28 cellular contexts compared by ENCODE assay signal in the genomic region with DNA sequence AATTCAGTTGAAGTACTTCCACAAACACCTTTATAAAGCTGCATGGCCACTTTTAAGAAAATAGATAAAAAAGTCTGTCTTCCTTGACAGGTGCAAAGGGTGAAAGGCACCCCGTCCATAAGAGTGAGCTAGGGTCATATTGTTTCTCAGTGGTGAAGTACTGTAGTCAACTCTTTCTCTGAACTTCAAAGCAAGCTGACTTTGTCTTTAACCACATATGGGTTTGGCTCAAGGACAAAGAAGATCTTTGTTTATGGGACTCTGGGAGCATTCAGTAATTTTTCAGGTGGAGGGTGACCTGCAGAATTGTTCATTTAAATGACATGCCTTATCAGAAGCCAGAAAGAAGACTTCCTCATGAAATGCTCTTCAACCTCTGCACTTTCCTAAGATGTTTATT. TPM values are rescaled to one million over a fixed set of nuclear protein-coding genes. Genes with fewer than 3 reads are reported as not detected.
"Had no signal": no experiment of that assay in that cellular context is flagged by ENCODE, and none has a peak within 500 bp of the region (broad histone marks: within the 10 kb centered on the region; RNA-seq: fewer than 3 reads in every experiment).

No MANE protein-coding gene starts in this region.

- H3K36me3 Mint-ChIP-seq: immature natural killer cell; naive thymus-derived CD4-positive, alpha-beta T cell; natural killer cell treated with Interleukin-12 subunit alpha and Interleukin-12 subunit beta and Interleukin-15 and Interleukin-18, amount 100 ng/mL, for 72 hours; stimulated activated effector memory CD8-positive, alpha-beta T cell treated with anti-CD3 and anti-CD28 coated beads, Interleukin-12 subunit alpha, Interleukin-12 subunit beta, amount 100 ng/mL, for 72 hours had no signal

- H3K4me1 ChIP-seq: left ventricle myocardium inferior, pancreas, prostate gland, sigmoid colon, suprapubic skin, tibial artery, upper lobe of right lung had no signal

- ATAC-seq: naive thymus-derived CD4-positive, alpha-beta T cell; natural killer cell treated with Interleukin-12 subunit alpha and Interleukin-12 subunit beta and Interleukin-15 and Interleukin-18, amount 100 ng/mL, for 72 hours; pancreas; right cardiac atrium; stimulated activated effector memory CD8-positive, alpha-beta T cell treated with anti-CD3 and anti-CD28 coated beads, Interleukin-12 subunit alpha, Interleukin-12 subunit beta, amount 100 ng/mL, for 72 hours; upper lobe of right lung had no signal

- H3K9me3 Mint-ChIP-seq: immature natural killer cell; mesothelial cell of epicardium; naive thymus-derived CD4-positive, alpha-beta T cell; natural killer cell treated with Interleukin-12 subunit alpha and Interleukin-12 subunit beta and Interleukin-15 and Interleukin-18, amount 100 ng/mL, for 72 hours; stimulated activated effector memory CD8-positive, alpha-beta T cell treated with anti-CD3 and anti-CD28 coated beads, Interleukin-12 subunit alpha, Interleukin-12 subunit beta, amount 100 ng/mL, for 72 hours; stimulated activated naive CD8-positive, alpha-beta T cell treated with anti-CD3 and anti-CD28 coated beads, Interleukin-15, Interleukin-2, amounts not matched to agents 100 ng/mL and 50 ng/mL, for 24 hours had no signal

- H3K36me3 ChIP-seq: left ventricle myocardium inferior, pancreas, prostate gland, sigmoid colon, spleen, suprapubic skin, thoracic aorta, tibial artery, upper lobe of right lung had no signal

- H3K27ac Mint-ChIP-seq: immature natural killer cell; mesothelial cell of epicardium; naive thymus-derived CD4-positive, alpha-beta T cell; natural killer cell treated with Interleukin-12 subunit alpha and Interleukin-12 subunit beta and Interleukin-15 and Interleukin-18, amount 100 ng/mL, for 72 hours; stimulated activated effector memory CD8-positive, alpha-beta T cell treated with anti-CD3 and anti-CD28 coated beads, Interleukin-12 subunit alpha, Interleukin-12 subunit beta, amount 100 ng/mL, for 72 hours; stimulated activated naive CD8-positive, alpha-beta T cell treated with anti-CD3 and anti-CD28 coated beads, Interleukin-15, Interleukin-2, amounts not matched to agents 100 ng/mL and 50 ng/mL, for 24 hours had no signal

- H3K4me3 ChIP-seq: left ventricle myocardium inferior, lung, pancreas, prostate gland, sigmoid colon, spleen, suprapubic skin, thoracic aorta, tibial artery, upper lobe of right lung had no signal

- H3K27me3 ChIP-seq: sigmoid colon, suprapubic skin had no signal

- H3K4me3 Mint-ChIP-seq: immature natural killer cell; mesothelial cell of epicardium; naive thymus-derived CD4-positive, alpha-beta T cell; natural killer cell treated with Interleukin-12 subunit alpha and Interleukin-12 subunit beta and Interleukin-15 and Interleukin-18, amount 100 ng/mL, for 72 hours; stimulated activated effector memory CD8-positive, alpha-beta T cell treated with anti-CD3 and anti-CD28 coated beads, Interleukin-12 subunit alpha, Interleukin-12 subunit beta, amount 100 ng/mL, for 72 hours; stimulated activated naive CD8-positive, alpha-beta T cell treated with anti-CD3 and anti-CD28 coated beads, Interleukin-15, Interleukin-2, amounts not matched to agents 100 ng/mL and 50 ng/mL, for 24 hours had no signal

- H3K4me1 Mint-ChIP-seq: immature natural killer cell had no signal

- DNase-seq: hypothalamus; immature natural killer cell; kidney; left ventricle myocardium inferior; mesendoderm; naive thymus-derived CD4-positive, alpha-beta T cell; pancreas; posterior cingulate gyrus; retina; right cardiac atrium; sigmoid colon; small intestine; spleen; stimulated activated CD4-positive, alpha-beta T cell treated with anti-CD3 and anti-CD28 coated beads, Interleukin-4, amount 100 ng/mL, for 24 hours; stimulated activated naive CD4-positive, alpha-beta T cell; tibial artery; trophoblast cell; upper lobe of right lung had no signal

- FAIRE-seq: islet of Langerhans, kidney, pancreas, small intestine, urothelium cell line had no signal

- H3K27ac ChIP-seq: left ventricle myocardium inferior, pancreas, prostate gland, sigmoid colon, spleen, suprapubic skin, thoracic aorta, tibial artery, upper lobe of right lung had no signal

RNA-seq across cellular contexts. Expression of gene KLHL31, which starts 49.3 kb away (rescaled TPM):
- polyA plus RNA-seq: immature natural killer cell; naive thymus-derived CD4-positive, alpha-beta T cell had no signal
